ENCODE assay signal across 29 cellular contexts in the genomic region with DNA sequence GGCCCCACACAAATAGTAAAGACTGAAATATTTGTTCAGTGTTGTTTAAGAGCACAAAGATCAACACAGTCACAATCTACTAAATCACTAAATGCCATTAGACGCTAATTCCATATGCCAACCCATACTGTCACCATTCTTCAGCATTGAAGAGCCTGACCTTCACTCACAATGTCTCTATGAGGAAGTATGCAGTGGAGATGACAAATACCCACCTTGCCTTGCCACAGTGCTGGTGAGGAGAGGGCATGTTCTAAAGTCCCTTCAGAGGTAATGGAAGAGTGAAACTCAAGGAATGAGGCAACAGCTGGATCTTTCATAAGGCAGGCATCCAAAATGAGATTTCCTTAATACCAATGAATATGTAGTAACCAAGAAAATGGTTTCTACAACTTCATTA. TPM values are rescaled to one million over a fixed set of nuclear protein-coding genes. Genes with fewer than 3 reads are reported as not detected.
"Had no signal": no experiment of that assay in that cellular context is flagged by ENCODE, and none has a peak within 500 bp of the region (broad histone marks: within the 10 kb centered on the region; RNA-seq: fewer than 3 reads in every experiment).

No MANE protein-coding gene starts in this region.

- H3K27ac Mint-ChIP-seq: nephron; neural progenitor cell; progenitor cell of endocrine pancreas; stimulated activated memory B cell treated with anti-CD40 and anti-IgM and Interleukin-4, amounts not matched to agents 10 μg/mL and 1 μg/mL and 100 μg/mL, for 72 hours; stimulated activated naive CD8-positive, alpha-beta T cell treated with anti-CD3 and anti-CD28 coated beads, Interleukin-15, amount 100 ng/mL, for 72 hours; type B pancreatic cell had no signal

- H3K4me3 Mint-ChIP-seq: naive thymus-derived CD8-positive, alpha-beta T cell; nephron; neural progenitor cell; stimulated activated memory B cell treated with anti-CD40 and anti-IgM and Interleukin-4, amounts not matched to agents 10 μg/mL and 1 μg/mL and 100 μg/mL, for 72 hours; stimulated activated naive CD8-positive, alpha-beta T cell treated with anti-CD3 and anti-CD28 coated beads, Interleukin-15, amount 100 ng/mL, for 72 hours; type B pancreatic cell had no signal

- H3K27ac ChIP-seq: left lung, lower lobe of right lung, neural progenitor cell, ovary, right atrium auricular region, sigmoid colon, tibial nerve, uterus had no signal

- H3K9me3 ChIP-seq: left lung, lower lobe of right lung, ovary, right atrium auricular region, sigmoid colon, tibial nerve, uterus had no signal

- H3K4me1 ChIP-seq: left lung, lower lobe of right lung, neural progenitor cell, right atrium auricular region, sigmoid colon, tibial nerve, uterus had no signal

- H3K4me3 ChIP-seq: left lung, lower lobe of right lung, neural progenitor cell, ovary, right atrium auricular region, sigmoid colon, smooth muscle cell, tibial nerve, uterus had no signal

- H3K36me3 ChIP-seq: ovary, right atrium auricular region, sigmoid colon, tibial nerve, uterus had no signal

- H3K27me3 ChIP-seq: neural progenitor cell, ovary, right atrium auricular region, sigmoid colon had no signal

- H3K9me3 Mint-ChIP-seq: naive thymus-derived CD8-positive, alpha-beta T cell; nephron; neural progenitor cell; stimulated activated memory B cell treated with anti-CD40 and anti-IgM and Interleukin-4, amounts not matched to agents 10 μg/mL and 1 μg/mL and 100 μg/mL, for 72 hours; stimulated activated naive CD8-positive, alpha-beta T cell treated with anti-CD3 and anti-CD28 coated beads, Interleukin-15, amount 100 ng/mL, for 72 hours had no signal

- DNase-seq: hypothalamus; islet precursor cell; left lung; lower lobe of right lung; mammary epithelial cell; mesenchymal stem cell; naive thymus-derived CD8-positive, alpha-beta T cell; ovary; sigmoid colon; stimulated activated CD4-positive, alpha-beta T cell treated with anti-CD3 and anti-CD28 coated beads, Interleukin-1b, Interleukin-23, amount 100 ng/mL, for 48 hours; stimulated activated CD4-positive, alpha-beta T cell treated with anti-CD3 and anti-CD28 coated beads, Interleukin-2, amount 100 ng/mL, for 48 hours; stimulated activated CD4-positive, alpha-beta T cell treated with anti-CD3 and anti-CD28 coated beads, Interleukin-4, amount 100 ng/mL, for 4 hours; stimulated activated CD8-positive, alpha-beta memory T cell treated with anti-CD3 and anti-CD28 coated beads, Interleukin-4, amount 100 ng/mL, for 48 hours; stimulated activated naive CD4-positive, alpha-beta T cell treated with Interleukin-2 at 50 U/mL for 16 hours; stimulated activated naive CD8-positive, alpha-beta T cell treated with anti-CD3 and anti-CD28 coated beads, Interleukin-15, amount 100 ng/mL, for 72 hours; substantia nigra; uterus had no signal

- H3K27me3 Mint-ChIP-seq: naive thymus-derived CD8-positive, alpha-beta T cell; progenitor cell of endocrine pancreas; stimulated activated memory B cell treated with anti-CD40 and anti-IgM and Interleukin-4, amounts not matched to agents 10 μg/mL and 1 μg/mL and 100 μg/mL, for 72 hours; stimulated activated naive CD8-positive, alpha-beta T cell treated with anti-CD3 and anti-CD28 coated beads, Interleukin-15, amount 100 ng/mL, for 72 hours; type B pancreatic cell had no signal

- H3K4me1 Mint-ChIP-seq: naive thymus-derived CD8-positive, alpha-beta T cell; nephron; neural progenitor cell; stimulated activated memory B cell treated with anti-CD40 and anti-IgM and Interleukin-4, amounts not matched to agents 10 μg/mL and 1 μg/mL and 100 μg/mL, for 72 hours; stimulated activated naive CD8-positive, alpha-beta T cell treated with anti-CD3 and anti-CD28 coated beads, Interleukin-15, amount 100 ng/mL, for 72 hours had no signal

- H3K36me3 Mint-ChIP-seq: stimulated activated memory B cell treated with anti-CD40 and anti-IgM and Interleukin-4, amounts not matched to agents 10 μg/mL and 1 μg/mL and 100 μg/mL, for 72 hours had no signal

- H3K4me2 ChIP-seq: neural progenitor cell, smooth muscle cell had no signal

- ATAC-seq: left lung; lower lobe of right lung; naive thymus-derived CD8-positive, alpha-beta T cell; stimulated activated memory B cell treated with anti-CD40 and anti-IgM and Interleukin-4, amounts not matched to agents 10 μg/mL and 1 μg/mL and 100 μg/mL, for 72 hours; stimulated activated naive CD8-positive, alpha-beta T cell treated with anti-CD3 and anti-CD28 coated beads, Interleukin-15, amount 100 ng/mL, for 72 hours had no signal

RNA-seq across cellular contexts. Expression of a gene that starts 50.4 kb away (rescaled TPM):
- total RNA-seq: kidney epithelial cell; left lung; lower lobe of right lung; naive thymus-derived CD8-positive, alpha-beta T cell; omental fat pad; progenitor cell of endocrine pancreas; pulmonary artery endothelial cell; renal cortical epithelial cell; right atrium auricular region; smooth muscle cell; tibial nerve had no signal
- polyA plus RNA-seq: mammary epithelial cell; naive thymus-derived CD8-positive, alpha-beta T cell; smooth muscle cell had no signal
